ENCODE assay signal across 8 cellular contexts in the genomic region with DNA sequence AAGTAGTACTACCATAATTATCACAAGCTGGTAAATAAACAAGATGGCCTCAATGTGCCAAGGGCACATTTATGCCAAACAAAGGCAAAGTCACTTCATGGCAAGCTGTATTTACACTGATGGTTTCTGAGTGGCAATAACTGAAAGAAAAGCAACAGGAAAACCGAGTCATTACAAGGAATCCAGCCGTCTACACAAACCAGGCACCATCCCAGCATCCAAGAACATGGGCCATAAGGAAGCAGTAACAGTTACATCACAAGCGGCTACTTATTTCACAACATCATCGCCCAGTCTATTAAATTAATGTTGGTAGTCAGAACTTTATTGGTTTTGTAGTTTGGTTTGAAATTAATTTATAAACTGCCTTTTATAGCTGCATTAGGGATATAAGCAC.
A peak's percentile ranks its signal among the peaks of the same experiment; 100 is the strongest.
DNase-seq lines count a peak whose midpoint lies in the region; ATAC-seq and TF ChIP-seq lines count a peak whose summit lies in the region.
"Had no signal": no experiment of that assay in that cellular context is flagged by ENCODE, and none has a peak within 500 bp of the region (broad histone marks: within the 10 kb centered on the region; RNA-seq: fewer than 3 reads in every experiment).

No MANE protein-coding gene starts in this region.

- TF ChIP-seq CTCF in mesothelial cell of epicardium (IDR thresholded peaks at IDR 0.05; ENCODE audit: unreplicated experiment), result no peak

- peak; percentile 97 for DNase-seq in DMS153 (lab: John Stamatoyannopoulos, UW)
- peak; percentile 97 for DNase-seq in NCI-H1092 treated with DMSO at 0.1 percent for 48 hours (lab: John Stamatoyannopoulos, UW)
- DNase-seq in activated CD4-positive, alpha-beta memory T cell treated with anti-CD3 and anti-CD28 coated beads, Interleukin-2, amount 10 ng/mL, durations not matched to agents 7 days and 5 days, result no peak
- no peak for DNase-seq in mesothelial cell of epicardium (ENCODE audit: low spot score in 2 of 2, unreplicated experiment in 2 of 2)
- DNase-seq in NCI-H524 treated with DMSO at 0.1 percent for 48 hours (lab: John Stamatoyannopoulos, UW), result no peak
- no peak for DNase-seq in SW 1271 (lab: John Stamatoyannopoulos, UW)
- DNase-seq: effector memory CD4-positive, alpha-beta T cell had no signal

- ATAC-seq in GM21619 (IDR thresholded peaks at IDR 0.05; ENCODE audit: unreplicated experiment), result no peak

- POLR2A ChIA-PET in activated CD4-positive, alpha-beta memory T cell treated with anti-CD3 and anti-CD28 coated beads, Interleukin-2, amount 10 ng/mL, durations not matched to agents 7 days and 5 days (lab: Charles Lee), result interaction anchor here (0.9 to 1.6 kb wide), 8 partner anchors 20 to 179 kb away, joined by 3 to 5 read pairs (median 4); no protein-coding TSS in a partner anchor

- peaks cover 50% of the 10 kb centered on the region for H3K4me1 Mint-ChIP-seq in activated CD4-positive, alpha-beta memory T cell treated with anti-CD3 and anti-CD28 coated beads, Interleukin-2, amount 10 ng/mL, durations not matched to agents 7 days and 5 days
- peaks cover 31% of the 10 kb centered on the region for H3K4me1 Mint-ChIP-seq in mesothelial cell of epicardium

- peak overlapping the region; percentile 22 for H3K4me3 Mint-ChIP-seq in activated CD4-positive, alpha-beta memory T cell treated with anti-CD3 and anti-CD28 coated beads, Interleukin-2, amount 10 ng/mL, durations not matched to agents 7 days and 5 days
- H3K4me3 Mint-ChIP-seq in mesothelial cell of epicardium, result no peak overlapping the region

- no peaks in the 10 kb centered on the region for H3K27me3 Mint-ChIP-seq in activated CD4-positive, alpha-beta memory T cell treated with anti-CD3 and anti-CD28 coated beads, Interleukin-2, amount 10 ng/mL, durations not matched to agents 7 days and 5 days
- no peaks in the 10 kb centered on the region for H3K27me3 Mint-ChIP-seq in mesothelial cell of epicardium (ENCODE audit: low read depth)

- H3K27ac Mint-ChIP-seq in activated CD4-positive, alpha-beta memory T cell treated with anti-CD3 and anti-CD28 coated beads, Interleukin-2, amount 10 ng/mL, durations not matched to agents 7 days and 5 days, result peak overlapping the region; percentile 95
- H3K27ac Mint-ChIP-seq in mesothelial cell of epicardium, result peak overlapping the region; percentile 31

- CTCF ChIA-PET in activated CD4-positive, alpha-beta memory T cell treated with anti-CD3 and anti-CD28 coated beads, Interleukin-2, amount 10 ng/mL, durations not matched to agents 7 days and 5 days (lab: Charles Lee), result interaction anchor here (1.1 to 2.0 kb wide), 4 partner anchors 32 to 98 kb away, joined by 3 to 10 read pairs (median 5); no protein-coding TSS in a partner anchor

- no peaks in the 10 kb centered on the region for H3K9me3 Mint-ChIP-seq in activated CD4-positive, alpha-beta memory T cell treated with anti-CD3 and anti-CD28 coated beads, Interleukin-2, amount 10 ng/mL, durations not matched to agents 7 days and 5 days
- H3K9me3 Mint-ChIP-seq in mesothelial cell of epicardium, result no peaks in the 10 kb centered on the region

- H3K36me3 Mint-ChIP-seq in activated CD4-positive, alpha-beta memory T cell treated with anti-CD3 and anti-CD28 coated beads, Interleukin-2, amount 10 ng/mL, durations not matched to agents 7 days and 5 days (ENCODE audit: low read depth), result peaks cover 24% of the 10 kb centered on the region
- peaks cover 3% of the 10 kb centered on the region for H3K36me3 Mint-ChIP-seq in mesothelial cell of epicardium

Comparison
In these comparisons a context has a peak if more than half of its experiments do, and no peak if none do; other contexts are left out.
1. DNase-seq: peak in DMS153 (single experiment) and NCI-H1092 treated with DMSO at 0.1 percent for 48 hours (single experiment); none in activated CD4-positive, alpha-beta memory T cell treated with anti-CD3 and anti-CD28 coated beads, Interleukin-2, amount 10 ng/mL, durations not matched to agents 7 days and 5 days (single experiment), mesothelial cell of epicardium (0 of 2), NCI-H524 treated with DMSO at 0.1 percent for 48 hours (single experiment) and SW 1271 (0 of 2).